In the genomic region with DNA sequence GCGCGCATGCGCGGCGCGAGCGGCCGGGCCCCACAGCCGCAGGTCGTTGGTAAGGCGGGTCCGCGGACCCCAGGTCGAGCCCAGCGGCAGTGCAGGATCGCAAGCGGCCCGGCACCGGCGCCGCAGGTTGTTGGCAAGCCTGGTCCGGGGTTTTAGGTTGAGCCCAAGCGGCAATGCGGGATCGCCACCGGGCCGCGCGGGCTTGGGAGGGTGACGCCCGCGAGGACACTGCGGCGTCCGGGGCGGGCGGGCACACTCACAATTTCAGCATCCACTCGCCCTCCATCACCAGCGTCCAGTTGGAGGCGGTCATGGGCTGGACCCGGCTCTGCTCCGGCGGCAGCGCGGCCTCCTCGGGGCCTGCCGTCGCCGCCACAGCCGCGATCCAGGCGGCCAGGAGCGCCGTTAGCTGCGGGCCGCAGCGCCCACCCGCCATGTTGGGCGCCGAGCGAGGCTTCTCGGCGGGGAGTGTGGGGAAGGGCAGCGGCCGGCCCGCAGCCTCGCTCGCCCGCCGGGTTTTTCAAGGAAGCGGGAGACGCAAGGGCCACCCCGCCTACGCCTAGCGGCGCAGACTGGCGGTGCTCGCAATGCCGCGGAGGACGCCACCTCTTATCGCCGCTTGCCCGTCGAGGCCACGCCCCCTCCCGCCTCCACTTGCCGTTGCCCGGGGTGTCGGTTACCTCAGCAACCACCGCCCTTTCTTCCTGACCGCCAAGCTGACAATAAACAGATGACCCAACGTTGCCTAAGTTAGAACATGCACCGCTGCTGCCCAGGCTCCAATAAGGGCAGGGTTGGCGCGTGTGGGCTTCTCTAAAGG, we compare ENCODE assay signal across 8 cellular contexts. TPM values are rescaled to one million over a fixed set of nuclear protein-coding genes. Genes with fewer than 3 reads are reported as not detected.
DNase-seq lines count a peak whose midpoint lies in the region; ATAC-seq and TF ChIP-seq lines count a peak whose summit lies in the region.

A gene with protein sequence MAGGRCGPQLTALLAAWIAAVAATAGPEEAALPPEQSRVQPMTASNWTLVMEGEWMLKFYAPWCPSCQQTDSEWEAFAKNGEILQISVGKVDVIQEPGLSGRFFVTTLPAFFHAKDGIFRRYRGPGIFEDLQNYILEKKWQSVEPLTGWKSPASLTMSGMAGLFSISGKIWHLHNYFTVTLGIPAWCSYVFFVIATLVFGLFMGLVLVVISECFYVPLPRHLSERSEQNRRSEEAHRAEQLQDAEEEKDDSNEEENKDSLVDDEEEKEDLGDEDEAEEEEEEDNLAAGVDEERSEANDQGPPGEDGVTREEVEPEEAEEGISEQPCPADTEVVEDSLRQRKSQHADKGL (minus strand): TSS at position 584 of the 820 bp plus-strand sequence. CDS start 148 bp downstream, at position 436.

- H3K9me3 Mint-ChIP-seq in WTC11: no peaks in the 10 kb centered on the region
- no peaks in the 10 kb centered on the region for H3K9me3 Mint-ChIP-seq in immature natural killer cell

- CTCF ChIA-PET in AG04450 (lab: Charles Lee) (interaction anchor here (0.6 to 3.4 kb wide), 2 partner anchors 83 to 703 kb away, joined by 5 to 21 read pairs; no protein-coding TSS in a partner anchor), WTC11 (lab: Charles Lee) (interaction anchor here (0.6 to 2.6 kb wide), 6 partner anchors 24 to 703 kb away, joined by 3 to 6 read pairs (median 4); no protein-coding TSS in a partner anchor)

- peak within 1 kb of the TSS; percentile 65; the same call in 1 of the 2 replicates for H3K27ac Mint-ChIP-seq in WTC11
- H3K27ac Mint-ChIP-seq in immature natural killer cell: peak within 1 kb of the TSS; percentile 78 to 95 (median 90)

- peak; percentile 82 to 97 (median 87) for TF ChIP-seq POLR2A in spleen (IDR thresholded peaks at IDR 0.05)

- ATAC-seq in GM18870 (IDR thresholded peaks at IDR 0.05; ENCODE audit: unreplicated experiment) (peak; percentile 72), HG03135 (IDR thresholded peaks at IDR 0.05; ENCODE audit: unreplicated experiment) (peak; percentile 87), WTC11 (peak; percentile 93)

- H3K27ac ChIP-seq in AG04450 (ENCODE audit: low read depth, low read length): peak within 1 kb of the TSS; percentile 12
- H3K27ac ChIP-seq in spleen: peak within 1 kb of the TSS; percentile 96 to 100 (median 99)

- H3K4me3 Mint-ChIP-seq in WTC11 (peak within 1 kb of the TSS; percentile 79), immature natural killer cell (peak within 1 kb of the TSS; percentile 92 to 96 (median 94))

- POLR2A ChIA-PET in AG04450 (lab: Yijun Ruan, JAX): interaction anchor here (0.6 to 1.0 kb wide), 3 partner anchors 19 to 452 kb away, joined by 3 to 10 read pairs (median 3); no protein-coding TSS in a partner anchor
- POLR2A ChIA-PET in WTC11 (lab: Charles Lee): interaction anchor here (0.6 to 1.0 kb wide), 3 partner anchors 11 to 632 kb away, joined by 3 to 4 read pairs (median 4); no protein-coding TSS in a partner anchor

- H3K4me1 Mint-ChIP-seq in WTC11 (peaks cover 11% of the 10 kb centered on the region), immature natural killer cell (peaks cover 36 to 46% of the 10 kb centered on the region in 2 donors)

- H3K27me3 Mint-ChIP-seq in WTC11 (ENCODE audit: low read depth) (peaks cover 6% of the 10 kb centered on the region; the same call in 1 of the 2 replicates), immature natural killer cell (ENCODE audit: low read depth in 3 of 3) (peaks cover 17 to 24% (median 20%) of the 10 kb centered on the region in 3 donors)

- DNase-seq in AG04450 (ENCODE audit: low read depth, low spot score): peak; percentile 82
- DNase-seq in NCI-H2196 (lab: John Stamatoyannopoulos, UW; ENCODE audit: unreplicated experiment): peak; percentile 98
- DNase-seq in WTC11 (ENCODE audit: low spot score): peak; percentile 97
- peak; percentile 97 to 99 for DNase-seq in cardiac fibroblast (ENCODE audit: low read depth in 2 of 2)
- DNase-seq in immature natural killer cell: peak; percentile 95 to 96 (median 96)
- peak; percentile 100 for DNase-seq in spleen

- peaks cover 0 to 66% (median 35%) of the 10 kb centered on the region in 6 donors for H3K4me1 ChIP-seq in spleen

- no peaks in the 10 kb centered on the region for H3K36me3 ChIP-seq in spleen

- no peaks in the 10 kb centered on the region for H3K36me3 Mint-ChIP-seq in WTC11
- H3K36me3 Mint-ChIP-seq in immature natural killer cell: no peaks in the 10 kb centered on the region

- H3K9me3 ChIP-seq in AG04450 (ENCODE audit: control insufficient read depth, insufficient read depth, low read length) (no peaks in the 10 kb centered on the region), spleen (no peaks in the 10 kb centered on the region)

- peak; percentile 6; the same call in 1 of the 2 replicates for TF ChIP-seq CTCF in AG04450 (IDR thresholded peaks at IDR 0.05; ENCODE audit: low read depth, low read length)
- no peak for TF ChIP-seq CTCF in WTC11 (IDR thresholded peaks at IDR 0.05)
- TF ChIP-seq CTCF in cardiac fibroblast (IDR thresholded peaks at IDR 0.05; ENCODE audit: low read depth, low read length): peak; percentile 22
- peak in 10 of 11 experiments; percentile 47 to 91 (median 71) for TF ChIP-seq CTCF in spleen (IDR thresholded peaks at IDR 0.05 in 8 of 11, conservative IDR thresholded peaks at IDR 0.05 in 3 of 11)

- H3K4me3 ChIP-seq in AG04450 (ENCODE audit: low read depth, low read length) (peak within 1 kb of the TSS; percentile 81), cardiac fibroblast (replicated peaks in 1 of 2; ENCODE audit: low read depth in 2 of 2, low read length in 2 of 2) (peak within 1 kb of the TSS; percentile 62 to 81), spleen (peak within 1 kb of the TSS; percentile 66 to 95 (median 85))

- no peaks in the 10 kb centered on the region for H3K27me3 ChIP-seq in AG04450 (ENCODE audit: control insufficient read depth, insufficient read depth, low read length)
- no peaks in the 10 kb centered on the region for H3K27me3 ChIP-seq in spleen (replicated peaks in 1 of 7)

- intact Hi-C loops in spleen (cut with DNase I; ENCODE audit: low total_unique reads): no loop called here

- 0% methylated on average over 28 to 96 of the region's 96 CpGs for WGBS in spleen, 5 donors

TF ChIP-seq in WTC11, 78 proteins besides CTCF, POLR2A, EP300 and RAD21 (continues in another document):
- TF ChIP-seq TCF7 (CRISPR knock-in tag; IDR thresholded peaks at IDR 0.05; ENCODE audit: low read depth) (peak; percentile 68; the same call in 1 of the 2 replicates), CREB1 (CRISPR knock-in tag; IDR thresholded peaks at IDR 0.05) (no peak), IRF2 (CRISPR knock-in tag; IDR thresholded peaks at IDR 0.05; ENCODE audit: borderline replicate concordance, low read depth) (no peak), CBFB (CRISPR knock-in tag; IDR thresholded peaks at IDR 0.05; ENCODE audit: low read depth) (0 out of 2 replicates have a peak, but pooled peaks have one; percentile 52), GABPB1 (CRISPR knock-in tag; IDR thresholded peaks at IDR 0.05) (peak; percentile 95), SOX15 (CRISPR knock-in tag; IDR thresholded peaks at IDR 0.05) (no peak), SMAD3 (CRISPR knock-in tag; IDR thresholded peaks at IDR 0.05; ENCODE audit: borderline replicate concordance) (no peak), MYBL2 (CRISPR knock-in tag; IDR thresholded peaks at IDR 0.05) (peak; percentile 51; the same call in 1 of the 2 replicates)
- TF ChIP-seq, protein P1, sequence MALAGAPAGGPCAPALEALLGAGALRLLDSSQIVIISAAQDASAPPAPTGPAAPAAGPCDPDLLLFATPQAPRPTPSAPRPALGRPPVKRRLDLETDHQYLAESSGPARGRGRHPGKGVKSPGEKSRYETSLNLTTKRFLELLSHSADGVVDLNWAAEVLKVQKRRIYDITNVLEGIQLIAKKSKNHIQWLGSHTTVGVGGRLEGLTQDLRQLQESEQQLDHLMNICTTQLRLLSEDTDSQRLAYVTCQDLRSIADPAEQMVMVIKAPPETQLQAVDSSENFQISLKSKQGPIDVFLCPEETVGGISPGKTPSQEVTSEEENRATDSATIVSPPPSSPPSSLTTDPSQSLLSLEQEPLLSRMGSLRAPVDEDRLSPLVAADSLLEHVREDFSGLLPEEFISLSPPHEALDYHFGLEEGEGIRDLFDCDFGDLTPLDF (CRISPR knock-in tag; IDR thresholded peaks at IDR 0.05): no peak
- TF ChIP-seq, protein P2, sequence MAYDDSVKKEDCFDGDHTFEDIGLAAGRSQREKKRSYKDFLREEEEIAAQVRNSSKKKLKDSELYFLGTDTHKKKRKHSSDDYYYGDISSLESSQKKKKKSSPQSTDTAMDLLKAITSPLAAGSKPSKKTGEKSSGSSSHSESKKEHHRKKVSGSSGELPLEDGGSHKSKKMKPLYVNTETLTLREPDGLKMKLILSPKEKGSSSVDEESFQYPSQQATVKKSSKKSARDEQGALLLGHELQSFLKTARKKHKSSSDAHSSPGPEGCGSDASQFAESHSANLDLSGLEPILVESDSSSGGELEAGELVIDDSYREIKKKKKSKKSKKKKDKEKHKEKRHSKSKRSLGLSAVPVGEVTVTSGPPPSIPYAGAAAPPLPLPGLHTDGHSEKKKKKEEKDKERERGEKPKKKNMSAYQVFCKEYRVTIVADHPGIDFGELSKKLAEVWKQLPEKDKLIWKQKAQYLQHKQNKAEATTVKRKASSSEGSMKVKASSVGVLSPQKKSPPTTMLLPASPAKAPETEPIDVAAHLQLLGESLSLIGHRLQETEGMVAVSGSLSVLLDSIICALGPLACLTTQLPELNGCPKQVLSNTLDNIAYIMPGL (CRISPR knock-in tag; IDR thresholded peaks at IDR 0.05): peak; percentile 94
- TF ChIP-seq, protein P3, sequence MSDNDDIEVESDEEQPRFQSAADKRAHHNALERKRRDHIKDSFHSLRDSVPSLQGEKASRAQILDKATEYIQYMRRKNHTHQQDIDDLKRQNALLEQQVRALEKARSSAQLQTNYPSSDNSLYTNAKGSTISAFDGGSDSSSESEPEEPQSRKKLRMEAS (CRISPR knock-in tag; IDR thresholded peaks at IDR 0.05): no peak

RNA-seq across cellular contexts. Expression of the gene that starts here (rescaled TPM):
- polyA plus RNA-seq in AG04450 (2011; rRNA removed) (12.8 and 15.6 TPM in 2 replicates), immature natural killer cell (100 to 1,000 TPM in 1 of 3 donors, 10 to 100 TPM in 2; 88.2 to 179 (median 91.6) TPM), spleen (1 to 10 TPM; 7.5 to 9.6 (median 8.3) TPM)
- 10.2 and 13.2 TPM in 2 replicates for polyA minus RNA-seq in AG04450 (2011; rRNA and poly(A)+ RNA removed)
- total RNA-seq in WTC11 (2021) (9.7 to 11.4 TPM (median 9.8 TPM) in 3 replicates), spleen (10 to 100 TPM; 27.2 to 56.3 (median 47.1) TPM)

Comparison
In these comparisons a context has a peak if more than half of its experiments do, and no peak if none do; other contexts are left out.
1. Peak in every context shown above with its lines: DNase-seq, ATAC-seq, H3K4me3 ChIP-seq and H3K27ac ChIP-seq.